In the genomic region with DNA sequence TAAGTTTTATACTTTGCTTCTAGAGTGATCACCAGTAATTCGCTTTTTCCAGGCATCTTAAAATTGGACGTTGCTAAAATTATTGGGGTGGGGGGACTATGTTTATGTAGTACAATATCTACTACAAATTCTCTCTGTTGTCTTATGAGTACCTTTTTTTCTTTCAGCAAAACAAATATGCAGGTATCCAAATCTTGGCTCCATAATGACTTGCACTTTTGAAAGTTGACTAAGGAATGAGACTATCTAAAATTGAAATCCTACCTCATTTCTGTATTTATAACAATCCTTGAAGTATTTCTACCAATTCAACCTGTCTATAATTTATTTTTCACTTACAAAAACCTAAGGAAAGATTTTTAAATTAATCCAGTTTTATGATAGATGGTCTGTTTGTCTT, we compare ENCODE assay signal across 1 cellular context.
TF ChIP-seq lines count a peak whose summit lies in the region.

No MANE protein-coding gene starts in this region.

TF ChIP-seq in K562, 482 proteins besides CTCF, POLR2A, EP300 and RAD21 (continued from another document):
- TF ChIP-seq CHCHD3 (CRISPR knock-in tag; IDR thresholded peaks at IDR 0.05) (no peak), ZNF586 (CRISPR knock-in tag; conservative IDR thresholded peaks at IDR 0.05) (no peak)
TF ChIP-seq in K562: peak in this region for 8.
